Comparison of ENCODE assay signal across 5 cellular contexts in genomic region chr21:34456180-34456579, GRCh38. TPM values are rescaled to one million over a fixed set of nuclear protein-coding genes. Genes with fewer than 3 reads are reported as not detected.
"Had no signal": no experiment of that assay in that cellular context is flagged by ENCODE, and none has a peak within 500 bp of the region (broad histone marks: within the 10 kb centered on the region; RNA-seq: fewer than 3 reads in every experiment).

No MANE protein-coding gene starts in this region.

RNA-seq across cellular contexts. Expression of gene SMIM34, which starts 32.4 kb away (rescaled TPM):
- total RNA-seq: HepG2, HT-29, HT1080, K562 had no signal
- polyA plus RNA-seq: HepG2, IgD-negative memory B cell, K562 had no signal

RNA-seq across cellular contexts. Expression of gene KCNE1, which starts 55.8 kb away (rescaled TPM):
- total RNA-seq: HT1080 had no signal
- polyA plus RNA-seq: HepG2, IgD-negative memory B cell had no signal
